Comparison of ENCODE assay signal across 8 cellular contexts in the genomic region with DNA sequence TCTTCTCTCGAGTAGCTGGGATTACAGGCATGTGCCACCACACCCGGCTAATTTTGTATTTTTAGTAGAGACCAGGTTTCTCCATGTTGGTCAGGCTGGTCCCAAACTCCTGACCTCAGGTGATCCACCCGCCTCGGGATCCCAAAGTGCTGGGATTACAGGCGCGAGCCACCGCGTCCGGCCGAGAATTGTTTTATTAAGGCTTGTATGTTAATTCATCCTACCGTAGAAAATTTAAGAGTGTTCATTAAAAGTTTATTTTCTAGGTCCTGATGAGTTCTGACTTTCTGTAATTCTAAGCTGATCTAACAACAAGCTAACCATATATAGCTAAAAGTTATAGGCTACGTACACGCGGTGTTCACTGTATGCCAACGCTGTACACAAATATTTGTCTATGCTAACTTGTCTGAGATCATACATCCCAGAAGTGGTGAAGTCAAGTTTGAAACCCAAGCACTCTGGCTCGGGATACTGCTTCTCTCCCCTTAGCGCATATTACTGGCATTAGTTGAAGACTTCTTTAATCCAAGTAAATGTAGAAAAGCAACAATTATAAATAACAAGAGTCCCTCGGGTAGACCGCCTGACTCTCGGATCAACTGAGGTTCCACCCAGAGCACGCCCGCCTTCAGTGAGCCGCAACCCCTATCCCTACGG. TPM values are rescaled to one million over a fixed set of nuclear protein-coding genes. Genes with fewer than 3 reads are reported as not detected.
DNase-seq lines count a peak whose midpoint lies in the region; ATAC-seq and TF ChIP-seq lines count a peak whose summit lies in the region.

No MANE protein-coding gene starts in this region.

- H3K4me3 Mint-ChIP-seq in CD8-positive, alpha-beta memory T cell, result peak overlapping the region; percentile 90 to 99 (median 93)
- H3K4me3 Mint-ChIP-seq in endodermal cell, result peak overlapping the region; percentile 85

- no peaks in the 10 kb centered on the region for H3K9me3 ChIP-seq in CD8-positive, alpha-beta memory T cell (ENCODE audit: low read length)
- H3K9me3 ChIP-seq in endodermal cell (ENCODE audit: control insufficient read depth, low read length) (no peaks in the 10 kb centered on the region), mucosa of rectum (ENCODE audit: control insufficient read depth in 2 of 2, low read length in 2 of 2) (no peaks in the 10 kb centered on the region)

- no peak for TF ChIP-seq CTCF in endodermal cell (conservative IDR thresholded peaks at IDR 0.05)

- peaks cover 0 to 31% (median 5%) of the 10 kb centered on the region in 3 donors for H3K36me3 Mint-ChIP-seq in CD8-positive, alpha-beta memory T cell
- peaks cover 26% of the 10 kb centered on the region for H3K36me3 Mint-ChIP-seq in endodermal cell (ENCODE audit: low read depth)

- peaks cover 0 to 18% of the 10 kb centered on the region in 2 donors for H3K27me3 Mint-ChIP-seq in CD8-positive, alpha-beta memory T cell
- peaks cover 17% of the 10 kb centered on the region for H3K27me3 Mint-ChIP-seq in endodermal cell (ENCODE audit: insufficient read depth)

- no peaks in the 10 kb centered on the region for H3K36me3 ChIP-seq in CD8-positive, alpha-beta memory T cell (ENCODE audit: insufficient read depth, low read length)
- H3K36me3 ChIP-seq in endodermal cell (ENCODE audit: control insufficient read depth, insufficient read depth, low read length) (no peaks in the 10 kb centered on the region), mucosa of rectum (ENCODE audit: control insufficient read depth in 2 of 2, insufficient read depth in 2 of 2, low read length in 2 of 2) (peaks cover 0 to 6% of the 10 kb centered on the region in 2 donors)

- peak overlapping the region; percentile 61 for H3K27ac ChIP-seq in CD8-positive, alpha-beta memory T cell (ENCODE audit: low read depth, low read length)
- no peak overlapping the region for H3K27ac ChIP-seq in endodermal cell (ENCODE audit: low read depth, low read length)
- H3K27ac ChIP-seq in mucosa of rectum (ENCODE audit: low read depth in 2 of 2, low read length in 2 of 2), result peak overlapping the region; percentile 81

- H3K27ac Mint-ChIP-seq in CD8-positive, alpha-beta memory T cell, result peak overlapping the region; percentile 74 to 99 (median 96)
- peak overlapping the region; percentile 90 for H3K27ac Mint-ChIP-seq in endodermal cell

- POLR2A ChIA-PET in CD8-positive, alpha-beta memory T cell (lab: Charles Lee), result interaction anchor here (1.2 to 1.5 kb wide), 3 partner anchors 12 to 187 kb away, joined by 3 to 4 read pairs (median 3); partner anchors contain the start of genes KLHL42 and MANSC4

- WGBS in endodermal cell (ENCODE audit: insufficient coverage in 1 of 2, insufficient read length in 1 of 2), 2 experiments, result 70 to 86% methylated on average over 14 to 24 of the region's 24 CpGs

- peak overlapping the region; percentile 73 for H3K4me3 ChIP-seq in CD8-positive, alpha-beta memory T cell (ENCODE audit: low read length)
- peak overlapping the region; percentile 95 for H3K4me3 ChIP-seq in endodermal cell (ENCODE audit: low read length)
- peak overlapping the region; percentile 86 to 98 for H3K4me3 ChIP-seq in mucosa of rectum (ENCODE audit: low read length in 2 of 2)

- H3K27me3 ChIP-seq in CD8-positive, alpha-beta memory T cell (ENCODE audit: insufficient read depth, low read length, poor library complexity, severe bottlenecking), result no peaks in the 10 kb centered on the region
- H3K27me3 ChIP-seq in endodermal cell (ENCODE audit: control insufficient read depth, insufficient read depth, low read length, poor library complexity, severe bottlenecking) (no peaks in the 10 kb centered on the region), mucosa of rectum (ENCODE audit: control insufficient read depth in 2 of 2, insufficient read depth in 2 of 2, low read length in 2 of 2) (no peaks in the 10 kb centered on the region)

- H3K9me3 Mint-ChIP-seq in CD8-positive, alpha-beta memory T cell, result no peaks in the 10 kb centered on the region
- peaks cover 6% of the 10 kb centered on the region for H3K9me3 Mint-ChIP-seq in endodermal cell

- peaks cover 35 to 46% (median 37%) of the 10 kb centered on the region in 3 donors for H3K4me1 Mint-ChIP-seq in CD8-positive, alpha-beta memory T cell
- peaks cover 13% of the 10 kb centered on the region for H3K4me1 Mint-ChIP-seq in endodermal cell

- ATAC-seq in GM19452 (IDR thresholded peaks at IDR 0.05; ENCODE audit: unreplicated experiment) (peak; percentile 43), HG03442 (IDR thresholded peaks at IDR 0.05; ENCODE audit: unreplicated experiment) (peak; percentile 33)

- CTCF ChIA-PET in CD8-positive, alpha-beta memory T cell (lab: Charles Lee), result interaction anchor here (0.9 to 1.2 kb wide), 3 partner anchors 9 to 276 kb away, joined by 3 to 4 read pairs (median 3); partner anchors contain the start of genes KLHL42 and MANSC4

- H3K9ac ChIP-seq in endodermal cell (ENCODE audit: extremely low read depth, low read length, poor library complexity, severe bottlenecking) (peak overlapping the region; percentile 89), mucosa of rectum (ENCODE audit: low read depth in 1 of 2, low read length in 2 of 2) (peak overlapping the region; percentile 91 to 95)

- no peak for DNase-seq in CD8-positive, alpha-beta memory T cell
- DNase-seq in SHP77 (lab: John Stamatoyannopoulos, UW), result peak; percentile 56 to 58
- DNase-seq in endodermal cell, result no peak
- DNase-seq in GOT3 (lab: John Stamatoyannopoulos, UW), result no peak
- DNase-seq in NCI-H1048 (lab: John Stamatoyannopoulos, UW), result no peak

- H3K4me1 ChIP-seq in CD8-positive, alpha-beta memory T cell (ENCODE audit: insufficient read depth, low read length), result peaks cover 13% of the 10 kb centered on the region
- H3K4me1 ChIP-seq in endodermal cell (ENCODE audit: control insufficient read depth, insufficient read depth, low read length) (no peaks in the 10 kb centered on the region), mucosa of rectum (ENCODE audit: control insufficient read depth in 2 of 2, insufficient read depth in 2 of 2, low read length in 2 of 2) (peaks cover 8 to 10% of the 10 kb centered on the region in 2 donors)

RNA-seq across cellular contexts. Expression of gene MRPS35, which starts 0.6 kb away (rescaled TPM):
- 10 to 100 TPM; 59.1 to 63.4 TPM for total RNA-seq in CD8-positive, alpha-beta memory T cell
- 54.9 TPM for polyA plus RNA-seq in CD8-positive, alpha-beta memory T cell
- total RNA-seq in endodermal cell, result 10 to 100 TPM; 33.7 to 62.6 TPM
- 48.6 TPM for polyA plus RNA-seq in endodermal cell (2013, experiment 1 of 2)
- polyA plus RNA-seq in endodermal cell (2013, experiment 2 of 2), result 44.9 TPM

RNA-seq across cellular contexts. Expression of gene REP15, which starts 13.8 kb away (rescaled TPM):
- total RNA-seq in CD8-positive, alpha-beta memory T cell, result under 1 TPM in 1 of 2 experiments, not detected in 1; 0.35 TPM
- not detected for polyA plus RNA-seq in CD8-positive, alpha-beta memory T cell
- total RNA-seq in endodermal cell, result 1 to 10 TPM; 2.4 to 7.6 TPM
- polyA plus RNA-seq in endodermal cell (2013, experiment 1 of 2), result 0.93 TPM
- polyA plus RNA-seq in endodermal cell (2013, experiment 2 of 2), result 0.79 TPM

Comparison
In these comparisons a context has a peak if more than half of its experiments do, and no peak if none do; other contexts are left out.
1. DNase-seq: peak in SHP77 (2 of 2); none in CD8-positive, alpha-beta memory T cell (0 of 5), endodermal cell (single experiment), GOT3 (single experiment) and NCI-H1048 (single experiment).
2. Peak in every context shown above with its lines, with median percentiles within 50 percentile points of each other: H3K4me3 ChIP-seq.